In the genomic region with DNA sequence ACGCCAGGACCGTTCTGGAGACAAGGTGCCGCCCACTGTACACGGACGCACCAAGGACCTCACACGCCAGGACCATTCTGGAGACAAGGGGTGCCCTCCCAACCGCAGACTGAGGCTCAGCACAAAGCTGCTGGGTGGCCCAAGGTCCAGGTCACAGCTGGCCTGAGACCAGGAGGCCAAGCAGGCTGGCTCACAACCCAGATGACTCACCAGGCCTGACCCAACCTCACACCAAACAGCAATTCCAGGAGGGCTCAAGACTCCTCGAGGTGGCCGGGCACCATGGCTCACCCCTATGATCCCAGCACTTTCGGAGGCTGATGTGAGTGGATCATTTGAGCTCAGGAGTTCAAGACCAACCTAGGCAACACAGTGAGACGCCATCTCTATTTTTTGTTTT, we compare ENCODE assay signal across 16 cellular contexts. TPM values are rescaled to one million over a fixed set of nuclear protein-coding genes. Genes with fewer than 3 reads are reported as not detected.
DNase-seq lines count a peak whose midpoint lies in the region; ATAC-seq, FAIRE-seq and TF ChIP-seq lines count a peak whose summit lies in the region.
"Had no signal": no experiment of that assay in that cellular context is flagged by ENCODE, and none has a peak within 500 bp of the region (broad histone marks: within the 10 kb centered on the region; RNA-seq: fewer than 3 reads in every experiment).

No MANE protein-coding gene starts in this region.

- H3K27ac ChIP-seq in right atrium auricular region (no peak overlapping the region), K562 (ENCODE audit: extremely low read depth, low read depth, low read length) (no peak overlapping the region; the same call in 2 of the 3 replicates), left lung (no peak overlapping the region), upper lobe of right lung (no peak overlapping the region)
- H3K27ac ChIP-seq: heart right ventricle had no signal

- H3K79me2 ChIP-seq in K562 (ENCODE audit: control insufficient read depth, insufficient read depth, low read length), result peaks cover 93% of the 10 kb centered on the region

- TF ChIP-seq POLR2A in K562 (conservative IDR thresholded peaks at IDR 0.05), result no peak

- in situ Hi-C loops in K562 (cut with MboI), result no loop called here

- H4K20me1 ChIP-seq in K562 (replicated peaks; ENCODE audit: control insufficient read depth, insufficient read depth, low read length), result no peaks in the 10 kb centered on the region; the same call in 1 of the 2 replicates

- H3K27me3 ChIP-seq in right atrium auricular region (no peaks in the 10 kb centered on the region), K562 (ENCODE audit: control insufficient read depth in 2 of 2, insufficient read depth in 2 of 2, low read length in 2 of 2) (no peaks in the 10 kb centered on the region), left lung (no peaks in the 10 kb centered on the region), upper lobe of right lung (no peaks in the 10 kb centered on the region)
- H3K27me3 ChIP-seq: heart right ventricle had no signal

- H3K36me3 ChIP-seq in right atrium auricular region (peaks cover 13% of the 10 kb centered on the region), K562 (ENCODE audit: control insufficient read depth, insufficient read depth, low read length) (peaks cover 19% of the 10 kb centered on the region; the same call in 1 of the 3 replicates), left lung (peaks cover 0 to 49% of the 10 kb centered on the region in 2 donors), upper lobe of right lung (peaks cover 26% of the 10 kb centered on the region)

- FAIRE-seq in K562 (lab: Jason Lieb, UNC), result no peak
- FAIRE-seq: A204.1 had no signal

- no peak overlapping the region for H2AFZ ChIP-seq in K562 (ENCODE audit: low read depth, low read length)

- no peak for TF ChIP-seq CTCF in right atrium auricular region (IDR thresholded peaks at IDR 0.05)
- TF ChIP-seq CTCF in K562 (IDR thresholded peaks at IDR 0.05 in 2 of 3, conservative IDR thresholded peaks at IDR 0.05 in 1 of 3; ENCODE audit: insufficient read depth in 2 of 3, low read depth in 1 of 3, low read length in 3 of 3), result no peak
- no peak for TF ChIP-seq CTCF in left lung (IDR thresholded peaks at IDR 0.05)
- TF ChIP-seq CTCF in upper lobe of right lung (IDR thresholded peaks at IDR 0.05), result no peak

- peaks cover 4% of the 10 kb centered on the region for H3K9me1 ChIP-seq in K562 (ENCODE audit: control insufficient read depth, insufficient read depth, low read length)

- no peak for TF ChIP-seq RAD21 in K562 (CRISPR knock-in tag; conservative IDR thresholded peaks at IDR 0.05 in 1 of 2, IDR thresholded peaks at IDR 0.05 in 1 of 2)

- DNase-seq in Right ventricle myocardium inferior (ENCODE audit: missing footprints) (no peak), right atrium auricular region (ENCODE audit: low spot score) (no peak), K562 (ENCODE audit: extremely low read depth in 1 of 4, low spot score in 3 of 4) (no peak), left lung (peak in 1 of 2 donors; percentile 59), upper lobe of right lung (no peak), LoVo (ENCODE audit: low spot score) (no peak), NCI-H345 treated with DMSO at 0.1 percent for 48 hours (lab: John Stamatoyannopoulos, UW; ENCODE audit: unreplicated experiment) (no peak), nucleus accumbens (lab: John Stamatoyannopoulos, UW) (no peak)
- DNase-seq: activated CD4-positive, CD25-positive, alpha-beta regulatory T cell treated with anti-CD3 and anti-CD28 coated beads, Interleukin-2, amount 50 U/mL, for 72 hours; activated CD8-positive, alpha-beta memory T cell treated with anti-CD3 and anti-CD28 coated beads, Interleukin-2, amount 50 U/mL, for 4 hours; heart right ventricle; NCI-H1436 treated with DMSO at 0.1 percent for 48 hours; NCI-H510A treated with DMSO at 0.1 percent for 48 hours; stimulated activated CD4-positive, alpha-beta T cell treated with anti-CD3 and anti-CD28 coated beads, Interleukin-2, amount 100 ng/mL, for 48 hours; T-cell had no signal

- 84% methylated on average over 10 of the region's 11 CpGs for WGBS in K562 (ENCODE audit: insufficient coverage, low coverage, missing lambda C conversion rate)

- no TSS peak for BruUV-seq in K562 (replicated peaks; lab: Mats Ljungman, UMichigan)

- TF ChIP-seq EP300 in K562 (IDR thresholded peaks at IDR 0.05; ENCODE audit: low read length), result no peak

- intact Hi-C loops in Right ventricle myocardium inferior (cut with DNase I) (no loop called here), K562 (cut with micrococcal nuclease) (no loop called here), left lung (cut with DNase I) (no loop called here), upper lobe of right lung (cut with DNase I) (no loop called here)

- H3K9me3 ChIP-seq in right atrium auricular region, result no peaks in the 10 kb centered on the region
- no peaks in the 10 kb centered on the region for H3K9me3 ChIP-seq in K562 (replicated peaks; ENCODE audit: control insufficient read depth, insufficient read depth, low read depth, low read length)
- no peaks in the 10 kb centered on the region for H3K9me3 ChIP-seq in left lung
- no peaks in the 10 kb centered on the region for H3K9me3 ChIP-seq in upper lobe of right lung
- H3K9me3 ChIP-seq: heart right ventricle had no signal

- POLR2A ChIA-PET in K562 (lab: Yijun Ruan, JAX), result interaction anchor here (1.1 to 1.6 kb wide), 3 partner anchors 8 to 13 kb away, joined by 3 to 8 read pairs (median 4); no protein-coding TSS in a partner anchor

- CTCF ChIA-PET in K562 (lab: Yijun Ruan, JAX; ENCODE audit: low intra/inter-chr PET ratio), result no interaction called here

- no peak overlapping the region for H3K4me2 ChIP-seq in K562 (ENCODE audit: insufficient read depth, low read length)

- peaks cover 0 to 47% of the 10 kb centered on the region in 2 donors for H3K4me1 ChIP-seq in right atrium auricular region
- H3K4me1 ChIP-seq in K562 (replicated peaks in 1 of 2; ENCODE audit: control insufficient read depth in 2 of 2, insufficient read depth in 2 of 2, low read length in 2 of 2), result peaks cover 17 to 23% of the 10 kb centered on the region in 2 experiments; a peak in 4 of 5 replicates
- H3K4me1 ChIP-seq in left lung, result peaks cover 0 to 69% of the 10 kb centered on the region in 2 donors
- peaks cover 23% of the 10 kb centered on the region for H3K4me1 ChIP-seq in upper lobe of right lung

- no peak overlapping the region for H3K4me3 ChIP-seq in right atrium auricular region
- no peak overlapping the region for H3K4me3 ChIP-seq in K562
- no peak overlapping the region for H3K4me3 ChIP-seq in left lung
- no peak overlapping the region for H3K4me3 ChIP-seq in upper lobe of right lung
- H3K4me3 ChIP-seq: heart right ventricle had no signal

- ATAC-seq in Right ventricle myocardium inferior (peak; percentile 12), K562 (no peak), left lung (peak; percentile 16), upper lobe of right lung (peak; percentile 20)
- ATAC-seq: T-cell had no signal

- H3K9ac ChIP-seq in K562 (ENCODE audit: insufficient read depth in 1 of 2, low read depth in 2 of 2, low read length in 2 of 2), result peak overlapping the region in 1 of 2 experiments; percentile 81; a peak in 2 of 4 replicates

TF ChIP-seq in K562, 482 proteins besides CTCF, POLR2A, EP300 and RAD21 (continues in another document):
- peak; percentile 37; the same call in 1 of the 2 replicates for TF ChIP-seq FOSL1 (tag; conservative IDR thresholded peaks at IDR 0.05)

RNA-seq across cellular contexts. Expression of a gene that starts 14.8 kb away (rescaled TPM):
- total RNA-seq in Right ventricle myocardium inferior (17.5 TPM), right atrium auricular region (10 to 100 TPM; 17.7 to 20.8 TPM), K562 (2014; rRNA removed) (10.4 and 12.2 TPM in 2 replicates), K562 (2014; rRNA removed; fragmentation: Illumina TruSeq; extraction: Trizol) (5.3 and 7.4 TPM in 2 replicates), K562 (2015; rRNA removed; fragmentation: Illumina TruSeq; extraction: Trizol) (7.2 and 7.5 TPM in 2 replicates), K562 (2021) (14.1 and 17.6 TPM in 2 replicates), left lung (10 to 100 TPM; 27.4 to 32.4 TPM), upper lobe of right lung (39.0 TPM)
- total RNA-seq in K562 (2011; cell fraction: chromatin; rRNA removed; ENCODE audit: low replicate concordance), result 34.4 and 58.3 TPM in 2 replicates
- 28.7 and 34.9 TPM in 2 replicates for total RNA-seq in K562 (2011; cell fraction: nucleolus; rRNA removed)
- 20.9 and 28.2 TPM in 2 replicates for total RNA-seq in K562 (2011; cell fraction: nucleoplasm; rRNA removed)
- polyA plus RNA-seq in K562 (2011; rRNA removed) (2.4 and 2.5 TPM in 2 replicates), K562 (2014; fragmentation: Illumina TruSeq; extraction: Trizol) (5.5 and 8.7 TPM in 2 replicates), K562 (2014; fragmentation: Nextera tagmentation; extraction: Ambion mirVana) (under 1 TPM; 0.42 to 0.63 TPM), K562 (2014; rRNA removed) (8.4 and 9.9 TPM in 2 replicates)
- 1.9 and 2.0 TPM in 2 replicates for polyA plus RNA-seq in K562 (2011; cell fraction: cytosol; rRNA removed)
- polyA plus RNA-seq in K562 (2011; cell fraction: nucleus; rRNA removed), result 11.7 and 17.8 TPM in 2 replicates
- 8.5 and 10.4 TPM in 2 replicates for polyA plus RNA-seq in K562 (2012)
- 3.2 and 4.2 TPM in 2 replicates for polyA minus RNA-seq in K562 (2011; rRNA and poly(A)+ RNA removed)
- 5.6 and 8.6 TPM in 2 replicates for polyA minus RNA-seq in K562 (2011; cell fraction: cytosol; rRNA and poly(A)+ RNA removed)
- polyA minus RNA-seq in K562 (2011; cell fraction: nucleus; rRNA and poly(A)+ RNA removed), result 10.8 and 11.2 TPM in 2 replicates

RNA-seq across cellular contexts. Expression of a gene that starts 40.8 kb away (rescaled TPM):
- total RNA-seq in Right ventricle myocardium inferior (4.8 TPM), right atrium auricular region (1 to 10 TPM; 3.7 to 6.6 TPM), K562 (2014; rRNA removed) (8.1 and 11.0 TPM in 2 replicates), K562 (2014; rRNA removed; fragmentation: Illumina TruSeq; extraction: Trizol) (6.3 and 6.9 TPM in 2 replicates), K562 (2015; rRNA removed; fragmentation: Illumina TruSeq; extraction: Trizol) (7.3 and 7.4 TPM in 2 replicates), K562 (2021) (16.0 and 16.8 TPM in 2 replicates), left lung (10 to 100 TPM; 12.8 to 13.8 TPM), upper lobe of right lung (11.8 TPM)
- 25.1 and 25.4 TPM in 2 replicates for total RNA-seq in K562 (2011; cell fraction: chromatin; rRNA removed; ENCODE audit: low replicate concordance)
- total RNA-seq in K562 (2011; cell fraction: nucleolus; rRNA removed), result 15.5 and 19.3 TPM in 2 replicates
- 18.1 and 18.4 TPM in 2 replicates for total RNA-seq in K562 (2011; cell fraction: nucleoplasm; rRNA removed)
- polyA plus RNA-seq in K562 (2011; rRNA removed) (3.8 and 4.5 TPM in 2 replicates), K562 (2014; fragmentation: Illumina TruSeq; extraction: Trizol) (12.2 and 13.2 TPM in 2 replicates), K562 (2014; fragmentation: Nextera tagmentation; extraction: Ambion mirVana) (1 to 10 TPM; 1.5 to 1.6 TPM), K562 (2014; rRNA removed) (7.6 and 7.8 TPM in 2 replicates)
- 4.1 and 4.8 TPM in 2 replicates for polyA plus RNA-seq in K562 (2011; cell fraction: cytosol; rRNA removed)
- polyA plus RNA-seq in K562 (2011; cell fraction: nucleus; rRNA removed), result 6.6 and 7.8 TPM in 2 replicates
- polyA plus RNA-seq in K562 (2012), result 9.9 and 10.0 TPM in 2 replicates
- 5.3 and 6.0 TPM in 2 replicates for polyA minus RNA-seq in K562 (2011; rRNA and poly(A)+ RNA removed)
- polyA minus RNA-seq in K562 (2011; cell fraction: cytosol; rRNA and poly(A)+ RNA removed), result 10.0 and 11.0 TPM in 2 replicates
- polyA minus RNA-seq in K562 (2011; cell fraction: nucleus; rRNA and poly(A)+ RNA removed), result 3.5 and 5.0 TPM in 2 replicates
